12 cellular contexts compared by ENCODE assay signal in the genomic region with DNA sequence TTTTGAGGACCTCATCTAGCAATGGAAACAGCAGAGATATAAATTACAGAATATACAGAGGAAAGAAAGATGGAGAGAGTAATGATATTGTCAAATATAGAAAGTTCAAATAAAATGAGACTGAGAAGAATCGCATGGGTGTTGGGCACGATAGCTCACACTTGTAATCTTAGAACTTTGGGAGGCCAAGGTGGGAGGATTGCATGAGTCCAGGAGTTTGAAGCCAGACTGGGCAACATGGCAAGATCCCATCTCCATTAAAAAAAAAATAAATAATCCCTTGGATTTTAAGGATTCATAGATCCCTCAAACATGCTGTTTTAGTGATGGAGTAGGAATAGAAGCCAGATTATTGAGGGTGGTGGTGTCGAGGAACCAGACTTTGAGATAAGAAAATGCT. TPM values are rescaled to one million over a fixed set of nuclear protein-coding genes. Genes with fewer than 3 reads are reported as not detected.
DNase-seq lines count a peak whose midpoint lies in the region; ATAC-seq, FAIRE-seq and TF ChIP-seq lines count a peak whose summit lies in the region.
"Had no signal": no experiment of that assay in that cellular context is flagged by ENCODE, and none has a peak within 500 bp of the region (broad histone marks: within the 10 kb centered on the region; RNA-seq: fewer than 3 reads in every experiment).

No MANE protein-coding gene starts in this region.

- H3K79me2 ChIP-seq in HepG2 (ENCODE audit: insufficient read depth, low read length), result peaks cover 4% of the 10 kb centered on the region

- POLR2A ChIA-PET in HepG2 (lab: Yijun Ruan, JAX), result interaction anchor here (1.3 kb wide), 1 partner anchor 62 kb away, joined by 4 read pairs; the partner anchor contains the start of genes GOLT1B and RECQL
- POLR2A ChIA-PET in activated CD4-positive, alpha-beta memory T cell treated with anti-CD3 and anti-CD28 coated beads for 36 hours (lab: Charles Lee), result no interaction called here

- no peak for TF ChIP-seq CTCF in HepG2 (CRISPR knock-in tag; IDR thresholded peaks at IDR 0.05)
- TF ChIP-seq CTCF in right lobe of liver (IDR thresholded peaks at IDR 0.05), result no peak
- TF ChIP-seq CTCF in endothelial cell (IDR thresholded peaks at IDR 0.05; ENCODE audit: unreplicated experiment), result no peak
- TF ChIP-seq CTCF in type B pancreatic cell (conservative IDR thresholded peaks at IDR 0.05), result no peak

- H3K27me3 ChIP-seq in HepG2 (ENCODE audit: control insufficient read depth in 1 of 2, insufficient read depth in 2 of 2, low read length in 2 of 2) (peaks cover 0 to 8% of the 10 kb centered on the region in 2 experiments; a peak in 2 of 5 replicates), right lobe of liver (no peaks in the 10 kb centered on the region)
- H3K27me3 ChIP-seq: upper lobe of left lung had no signal

- peaks cover 19% of the 10 kb centered on the region for H3K4me1 ChIP-seq in HepG2 (ENCODE audit: insufficient read depth, low read length)
- H3K4me1 ChIP-seq in right lobe of liver, result peaks cover 0 to 7% (median 3%) of the 10 kb centered on the region in 4 donors

- no peaks in the 10 kb centered on the region for H3K27me3 Mint-ChIP-seq in activated CD4-positive, alpha-beta memory T cell treated with anti-CD3 and anti-CD28 coated beads for 36 hours
- H3K27me3 Mint-ChIP-seq in endothelial cell (ENCODE audit: unreplicated experiment), result no peaks in the 10 kb centered on the region
- H3K27me3 Mint-ChIP-seq in type B pancreatic cell, result peaks cover 23% of the 10 kb centered on the region

- H3K9me3 Mint-ChIP-seq in activated CD4-positive, alpha-beta memory T cell treated with anti-CD3 and anti-CD28 coated beads for 36 hours, result no peaks in the 10 kb centered on the region
- H3K9me3 Mint-ChIP-seq in endothelial cell (ENCODE audit: unreplicated experiment) (no peaks in the 10 kb centered on the region), type B pancreatic cell (no peaks in the 10 kb centered on the region)

- H3K27ac ChIP-seq in HepG2 (ENCODE audit: extremely low read length, insufficient read depth, low read length) (no peak overlapping the region), right lobe of liver (no peak overlapping the region)
- H3K27ac ChIP-seq: upper lobe of left lung had no signal

- no peak for TF ChIP-seq RAD21 in HepG2 (CRISPR knock-in tag; IDR thresholded peaks at IDR 0.05)

- TF ChIP-seq EP300 in HepG2 (IDR thresholded peaks at IDR 0.05; ENCODE audit: low read depth in 2 of 2, low read length in 2 of 2) (no peak), HepG2 (CRISPR knock-in tag; IDR thresholded peaks at IDR 0.05; ENCODE audit: borderline replicate concordance) (no peak)

- in situ Hi-C loops in HepG2 (cut with HindIII; ENCODE audit: extremely low pct_ligation_motif_present, low pct_unique_long_range_greater_than_20kb), result loop anchor here (10.0 kb wide), 1 partner anchor 125 kb away; no protein-coding TSS in a partner anchor

- peaks cover 17% of the 10 kb centered on the region for H3K36me3 Mint-ChIP-seq in activated CD4-positive, alpha-beta memory T cell treated with anti-CD3 and anti-CD28 coated beads for 36 hours
- no peaks in the 10 kb centered on the region for H3K36me3 Mint-ChIP-seq in endothelial cell (ENCODE audit: low read depth, unreplicated experiment)
- peaks cover 26% of the 10 kb centered on the region for H3K36me3 Mint-ChIP-seq in type B pancreatic cell

- peak overlapping the region; percentile 96 for H3K27ac Mint-ChIP-seq in activated CD4-positive, alpha-beta memory T cell treated with anti-CD3 and anti-CD28 coated beads for 36 hours
- H3K27ac Mint-ChIP-seq in endothelial cell (ENCODE audit: unreplicated experiment) (peak overlapping the region; percentile 62), type B pancreatic cell (no peak overlapping the region)

- no peak for DNase-seq in HepG2 (ENCODE audit: low spot score)
- no peak for DNase-seq in right lobe of liver
- DNase-seq in activated CD4-positive, alpha-beta memory T cell treated with anti-CD3 and anti-CD28 coated beads for 36 hours, result no peak
- DNase-seq in endothelial cell (ENCODE audit: low spot score), result no peak
- no peak for DNase-seq in type B pancreatic cell (ENCODE audit: extremely low spot score, unreplicated experiment)
- DNase-seq in HTR-8/SVneo (ENCODE audit: insufficient read length, low spot score), result no peak
- no peak for DNase-seq in HK-2 (ENCODE audit: unreplicated experiment)
- DNase-seq: AML-193, posterior cingulate gyrus, SHP77 treated with DMSO at 0.1 percent for 48 hours, upper lobe of left lung had no signal

- H3K4me3 Mint-ChIP-seq in activated CD4-positive, alpha-beta memory T cell treated with anti-CD3 and anti-CD28 coated beads for 36 hours, result peak overlapping the region; percentile 93
- no peak overlapping the region for H3K4me3 Mint-ChIP-seq in endothelial cell (ENCODE audit: unreplicated experiment)
- H3K4me3 Mint-ChIP-seq in type B pancreatic cell, result peak overlapping the region; percentile 92

- FAIRE-seq in HepG2 (lab: Jason Lieb, UNC) (no peak), HTR-8/SVneo (lab: Jason Lieb, UNC) (no peak)

- H4K20me1 ChIP-seq in HepG2 (ENCODE audit: insufficient read depth, low read length), result no peaks in the 10 kb centered on the region

- no TSS peak for BruUV-seq in HepG2 (replicated peaks; lab: Mats Ljungman, UMichigan)

- H3K4me2 ChIP-seq in HepG2 (ENCODE audit: low read depth, low read length), result no peak overlapping the region

- H3K9ac ChIP-seq in HepG2 (ENCODE audit: insufficient read depth, low read depth, low read length), result no peak overlapping the region

- H3K4me3 ChIP-seq in HepG2 (replicated peaks in 1 of 3; ENCODE audit: insufficient read depth in 1 of 3, low read depth in 2 of 3, low read length in 3 of 3) (no peak overlapping the region; a peak in 1 of 6 replicates), right lobe of liver (no peak overlapping the region)

- H3K9me3 ChIP-seq in HepG2 (ENCODE audit: low read length) (no peaks in the 10 kb centered on the region), right lobe of liver (no peaks in the 10 kb centered on the region)
- H3K9me3 ChIP-seq: upper lobe of left lung had no signal

- TF ChIP-seq POLR2A in HepG2 (IDR thresholded peaks at IDR 0.05; ENCODE audit: insufficient read depth in 1 of 2, low read depth in 2 of 2, low read length in 2 of 2), result no peak
- no peak for TF ChIP-seq POLR2A in right lobe of liver (IDR thresholded peaks at IDR 0.05)

- H3K36me3 ChIP-seq in HepG2 (replicated peaks in 1 of 2; ENCODE audit: control insufficient read depth in 1 of 2, insufficient read depth in 2 of 2, low read length in 2 of 2) (peaks cover 5 to 17% of the 10 kb centered on the region in 2 experiments; a peak in 4 of 5 replicates), right lobe of liver (no peaks in the 10 kb centered on the region)

- CTCF ChIA-PET in HepG2 (lab: Yijun Ruan, JAX; ENCODE audit: low intra/inter-chr PET ratio, low total read pairs), result no interaction called here
- CTCF ChIA-PET in activated CD4-positive, alpha-beta memory T cell treated with anti-CD3 and anti-CD28 coated beads for 36 hours (lab: Charles Lee), result interaction anchor here (0.7 kb wide), 1 partner anchor 13 kb away, joined by 3 read pairs; no protein-coding TSS in a partner anchor

- peaks cover 39% of the 10 kb centered on the region for H3K4me1 Mint-ChIP-seq in activated CD4-positive, alpha-beta memory T cell treated with anti-CD3 and anti-CD28 coated beads for 36 hours (ENCODE audit: low read depth)
- peaks cover 6% of the 10 kb centered on the region for H3K4me1 Mint-ChIP-seq in endothelial cell (ENCODE audit: unreplicated experiment)
- no peaks in the 10 kb centered on the region for H3K4me1 Mint-ChIP-seq in type B pancreatic cell (ENCODE audit: unreplicated experiment)

- no peak overlapping the region for H2AFZ ChIP-seq in HepG2 (ENCODE audit: low read length)

- intact Hi-C loops in HepG2 (cut with micrococcal nuclease; ENCODE audit: unreplicated experiment) (loop anchor here (5.0 kb wide), 1 partner anchor 142 kb away; no protein-coding TSS in a partner anchor), right lobe of liver (cut with DNase I) (no loop called here)
- intact Hi-C loops in activated CD4-positive, alpha-beta memory T cell treated with anti-CD3 and anti-CD28 coated beads for 36 hours (cut with micrococcal nuclease), result loop anchor here (5.0 kb wide), 2 partner anchors 238 to 608 kb away; partner anchors contain the start of gene CMAS

- no peak for ATAC-seq in HepG2
- ATAC-seq in right lobe of liver, result no peak
- ATAC-seq in HG02938 (IDR thresholded peaks at IDR 0.05; ENCODE audit: unreplicated experiment), result no peak

- 96% methylated on average over 3 of the region's 3 CpGs for WGBS in HepG2 (ENCODE audit: low lambda C conversion rate)
- 95% methylated on average over 3 of the region's 3 CpGs for WGBS in right lobe of liver (ENCODE audit: insufficient coverage, low coverage, low lambda C conversion rate, missing lambda C conversion rate)

RNA-seq across cellular contexts. Expression of gene PYROXD1, which starts 1.9 kb away (rescaled TPM):
- total RNA-seq in HepG2 (2016; rRNA removed; fragmentation: Illumina TruSeq; extraction: Trizol), result 9.6 and 15.5 TPM in 2 replicates
- total RNA-seq in HepG2 (2016; cell fraction: cytosol; rRNA removed; fragmentation: Illumina TruSeq; extraction: Trizol; ENCODE audit: low read depth), result 1.2 and 1.4 TPM in 2 replicates
- total RNA-seq in HepG2 (2016; cell fraction: insoluble cytoplasmic fraction; rRNA removed; fragmentation: Illumina TruSeq; extraction: Trizol), result 8.8 and 16.0 TPM in 2 replicates
- 3.0 TPM in 2 replicates for total RNA-seq in HepG2 (2016; cell fraction: membrane; rRNA removed; fragmentation: Illumina TruSeq; extraction: Trizol)
- 13.1 and 16.6 TPM in 2 replicates for total RNA-seq in HepG2 (2016; cell fraction: nucleus; rRNA removed; fragmentation: Illumina TruSeq; extraction: Trizol)
- 4.3 and 5.0 TPM in 2 replicates for polyA plus RNA-seq in HepG2 (2011; rRNA removed)
- polyA plus RNA-seq in HepG2 (2011; cell fraction: cytosol; rRNA removed), result 1.9 and 4.0 TPM in 2 replicates
- polyA plus RNA-seq in HepG2 (2011; cell fraction: nucleus; rRNA removed), result 4.5 and 4.9 TPM in 2 replicates
- 4.7 and 5.3 TPM in 2 replicates for polyA plus RNA-seq in HepG2 (2012)
- 0.44 and 0.78 TPM in 2 replicates for polyA plus RNA-seq in HepG2 (2016; cell fraction: cytosol; fragmentation: Illumina TruSeq; extraction: Trizol; ENCODE audit: low read depth)
- polyA plus RNA-seq in HepG2 (2016; cell fraction: insoluble cytoplasmic fraction; fragmentation: Illumina TruSeq; extraction: Trizol; ENCODE audit: low read depth), result 9.4 and 10.3 TPM in 2 replicates
- 1.0 and 1.4 TPM in 2 replicates for polyA plus RNA-seq in HepG2 (2016; cell fraction: membrane; fragmentation: Illumina TruSeq; extraction: Trizol; ENCODE audit: low read depth)
- 9.3 and 9.5 TPM in 2 replicates for polyA plus RNA-seq in HepG2 (2016; cell fraction: nucleus; fragmentation: Illumina TruSeq; extraction: Trizol; ENCODE audit: insufficient read depth, low read depth)
- polyA minus RNA-seq in HepG2 (2011; rRNA and poly(A)+ RNA removed; ENCODE audit: low replicate concordance), result 6.3 and 15.3 TPM in 2 replicates
- 4.4 and 5.3 TPM in 2 replicates for polyA minus RNA-seq in HepG2 (2011; cell fraction: cytosol; rRNA and poly(A)+ RNA removed)
- polyA minus RNA-seq in HepG2 (2011; cell fraction: nucleus; rRNA and poly(A)+ RNA removed), result 49.4 and 51.1 TPM in 2 replicates
- 10 to 100 TPM in 3 of 6 experiments, 1 to 10 TPM in 3; 6.5 to 12.7 (median 10.4) TPM for total RNA-seq in right lobe of liver
- 10 to 100 TPM; 31.2 to 31.4 TPM for total RNA-seq in activated CD4-positive, alpha-beta memory T cell treated with anti-CD3 and anti-CD28 coated beads for 36 hours
- total RNA-seq in endothelial cell (ENCODE audit: unreplicated experiment), result 5.5 TPM
- total RNA-seq in type B pancreatic cell (ENCODE audit: low replicate concordance), result 10.9 and 34.1 TPM in 2 replicates

Comparison
In these comparisons a context has a peak if more than half of its experiments do, and no peak if none do; other contexts are left out.
1. intact Hi-C loops: an anchor here in HepG2 (5.0 kb wide) and activated CD4-positive, alpha-beta memory T cell treated with anti-CD3 and anti-CD28 coated beads for 36 hours (5.0 kb wide); none called in right lobe of liver.